ENCODE assay signal across 16 cellular contexts in genomic region chr2:98088261-98088660, GRCh38. TPM values are rescaled to one million over a fixed set of nuclear protein-coding genes. Genes with fewer than 3 reads are reported as not detected.
DNase-seq lines count a peak whose midpoint lies in the region; ATAC-seq, FAIRE-seq and TF ChIP-seq lines count a peak whose summit lies in the region.
"Had no signal": no experiment of that assay in that cellular context is flagged by ENCODE, and none has a peak within 500 bp of the region (broad histone marks: within the 10 kb centered on the region; RNA-seq: fewer than 3 reads in every experiment).

No MANE protein-coding gene starts in this region.

- no peaks in the 10 kb centered on the region for H3K9me3 Mint-ChIP-seq in neural progenitor cell
- no peaks in the 10 kb centered on the region; a peak in 1 of 5 replicates for H3K9me3 Mint-ChIP-seq in H9
- H3K9me3 Mint-ChIP-seq: activated CD4-positive, alpha-beta T cell treated with anti-CD3 and anti-CD28 coated beads, Interleukin-2, amount 10 ng/mL, durations not matched to agents 24 days and 14 days; activated T-helper 17 cell treated with anti-CD3 and anti-CD28 coated beads, Interleukin-2, amount 50 U/mL, for 72 hours had no signal

- no peaks in the 10 kb centered on the region for H3K79me1 ChIP-seq in H9 (ENCODE audit: insufficient read depth, low read depth, low read length, poor library complexity, severe bottlenecking)

- in situ Hi-C loops in GM12878 (cut with MboI), result no loop called here

- no peak for TF ChIP-seq EP300 in GM12878 (IDR thresholded peaks at IDR 0.05; ENCODE audit: borderline replicate concordance in 1 of 2, control insufficient read depth in 1 of 2, low read depth in 2 of 2, low read length in 2 of 2)

- H3K79me2 ChIP-seq in GM12878 (ENCODE audit: control insufficient read depth, insufficient read depth, low read length) (no peaks in the 10 kb centered on the region), neural progenitor cell (ENCODE audit: low read depth) (no peaks in the 10 kb centered on the region), H9 (ENCODE audit: insufficient read depth, low read length) (no peaks in the 10 kb centered on the region)

- H3K4me1 ChIP-seq in GM12878 (ENCODE audit: control insufficient read depth, insufficient read depth, low read length), result peaks cover 13% of the 10 kb centered on the region
- H3K4me1 ChIP-seq in neural progenitor cell, result no peaks in the 10 kb centered on the region
- H3K4me1 ChIP-seq in H9 (ENCODE audit: insufficient read depth, low read length), result no peaks in the 10 kb centered on the region
- H3K4me1 ChIP-seq: prostate gland had no signal

- H4K20me1 ChIP-seq in GM12878 (ENCODE audit: control insufficient read depth, insufficient read depth) (no peaks in the 10 kb centered on the region), neural progenitor cell (ENCODE audit: low read depth) (no peaks in the 10 kb centered on the region), H9 (ENCODE audit: control insufficient read depth, insufficient read depth, insufficient read length) (no peaks in the 10 kb centered on the region)

- H3K4me2 ChIP-seq in GM12878 (ENCODE audit: control insufficient read depth, insufficient read depth) (no peak overlapping the region), neural progenitor cell (no peak overlapping the region), H9 (ENCODE audit: insufficient read depth, insufficient read length, low read length) (no peak overlapping the region)

- SMC1A ChIA-PET in GM12878 (lab: Charles Lee; ENCODE audit: uncharacterized antibody, unreplicated experiment), result interaction anchor here (0.8 to 3.1 kb wide), 7 partner anchors 34 to 302 kb away, joined by 3 to 14 read pairs (median 3); no protein-coding TSS in a partner anchor

- H4K91ac ChIP-seq in H9 (ENCODE audit: insufficient read length, low read depth, low read length), result no peak overlapping the region

- TF ChIP-seq POLR2A in NB4 (IDR thresholded peaks at IDR 0.05; ENCODE audit: extremely low read depth, insufficient read length), result no peak
- no peak for TF ChIP-seq POLR2A in GM12878 (IDR thresholded peaks at IDR 0.05; ENCODE audit: low read depth, low read length)

- H3T11ph ChIP-seq in H9 (ENCODE audit: low read length), result no peak overlapping the region

- TF ChIP-seq CTCF in NB4 (IDR thresholded peaks at IDR 0.05; ENCODE audit: low read depth, low read length) (peak; percentile 34), GM12878 (IDR thresholded peaks at IDR 0.05 in 2 of 3, conservative IDR thresholded peaks at IDR 0.05 in 1 of 3; ENCODE audit: control insufficient read depth in 2 of 3, extremely low read depth in 1 of 3, insufficient read depth in 1 of 3, low read depth in 3 of 3, low read length in 3 of 3) (no peak; a peak in 1 of 6 replicates), neural progenitor cell (IDR thresholded peaks at IDR 0.05) (no peak), H9 (conservative IDR thresholded peaks at IDR 0.05) (no peak)

- 51% methylated on average over 5 of the region's 5 CpGs for WGBS in GM12878 (ENCODE audit: insufficient coverage, insufficient replicate concordance, low lambda C conversion rate, missing lambda C conversion rate)
- WGBS in H9 (ENCODE audit: extremely low coverage, insufficient read length, low lambda C conversion rate), result no CpG with 5 or more reads among the region's 5 CpGs

- TF ChIP-seq RAD21 in GM12878 (IDR thresholded peaks at IDR 0.05; ENCODE audit: insufficient read depth, low read depth, low read length), result peak; percentile 21; the same call in 1 of the 2 replicates

- H2BK12ac ChIP-seq in H9 (ENCODE audit: insufficient read length, low read depth, low read length), result no peak overlapping the region

- no TSS peak for BruUV-seq in GM12878 (replicated peaks; lab: Mats Ljungman, UMichigan)

- H3K4me1 Mint-ChIP-seq in neural progenitor cell (peaks cover 13% of the 10 kb centered on the region), H9 (peaks cover 7 to 9% of the 10 kb centered on the region in 2 experiments; a peak in 3 of 4 replicates)

- POLR2A ChIA-PET in GM12878 (lab: Charles Lee), result interaction anchor here (1.2 kb wide), 1 partner anchor 43 kb away, joined by 3 read pairs; no protein-coding TSS in a partner anchor

- H3K27ac Mint-ChIP-seq in neural progenitor cell (no peak overlapping the region), H9 (no peak overlapping the region; a peak in 1 of 7 replicates)
- H3K27ac Mint-ChIP-seq: activated CD4-positive, alpha-beta T cell treated with anti-CD3 and anti-CD28 coated beads, Interleukin-2, amount 10 ng/mL, durations not matched to agents 24 days and 14 days; activated T-helper 17 cell treated with anti-CD3 and anti-CD28 coated beads, Interleukin-2, amount 50 U/mL, for 72 hours had no signal

- H3K36me3 ChIP-seq in GM12878 (ENCODE audit: control insufficient read depth in 2 of 2, insufficient read depth in 2 of 2, low read length in 1 of 2) (no peaks in the 10 kb centered on the region), neural progenitor cell (no peaks in the 10 kb centered on the region)
- H3K36me3 ChIP-seq: prostate gland had no signal

- ATAC-seq in GM12878 (peak; percentile 39; the same call in 2 of the 3 replicates), HG03439 (IDR thresholded peaks at IDR 0.05; ENCODE audit: unreplicated experiment) (no peak), GM19351 (IDR thresholded peaks at IDR 0.05; ENCODE audit: unreplicated experiment) (no peak), GM21529 (IDR thresholded peaks at IDR 0.05; ENCODE audit: unreplicated experiment) (no peak)
- ATAC-seq: activated T-helper 17 cell treated with anti-CD3 and anti-CD28 coated beads, Interleukin-2, amount 50 U/mL, for 72 hours; body of pancreas had no signal

- no peak for FAIRE-seq in GM12878 (lab: Jason Lieb, UNC)

- H3F3A ChIP-seq in neural progenitor cell (ENCODE audit: low read depth), result no peaks in the 10 kb centered on the region

- H2AK5ac ChIP-seq in H9 (ENCODE audit: insufficient read length, low read length), result no peak overlapping the region

- DNase-seq in GF-D8 (lab: John Stamatoyannopoulos, UW) (peak; percentile 54), NB4 (ENCODE audit: low read depth) (peak; percentile 85), GM12878 (ENCODE audit: low read depth, low spot score) (no peak), neural progenitor cell (ENCODE audit: low spot score) (no peak), H9 (no peak)
- DNase-seq: activated CD4-positive, alpha-beta T cell treated with anti-CD3 and anti-CD28 coated beads, Interleukin-2, amount 10 ng/mL, durations not matched to agents 24 days and 14 days; NCI-H526 treated with DMSO at 0.1 percent for 48 hours; stimulated activated CD4-positive, alpha-beta T cell treated with anti-CD3 and anti-CD28 coated beads, Interleukin-4, amount 100 ng/mL, for 24 hours had no signal

- CTCF ChIA-PET in GM12878 (lab: Yijun Ruan, JAX), result interaction anchor here (0.8 to 1.5 kb wide), 4 partner anchors 60 to 390 kb away, joined by 3 to 5 read pairs (median 4); no protein-coding TSS in a partner anchor

- no peak overlapping the region for H4K5ac ChIP-seq in H9 (ENCODE audit: insufficient read length, low read depth, low read length)

- H3K14ac ChIP-seq in H9 (ENCODE audit: insufficient read depth, low read length), result no peak overlapping the region

- H3K4me3 Mint-ChIP-seq in neural progenitor cell, result peak overlapping the region; percentile 83
- H3K4me3 Mint-ChIP-seq in H9, result no peak overlapping the region

- H2AFZ ChIP-seq in GM12878 (ENCODE audit: control insufficient read depth, low read depth, low read length) (no peak overlapping the region), neural progenitor cell (replicated peaks) (no peak overlapping the region), H9 (ENCODE audit: low read length) (no peak overlapping the region)

- no peak overlapping the region for H3K56ac ChIP-seq in H9 (ENCODE audit: insufficient read length, low read depth, low read length)

- H3K27me3 ChIP-seq in GM12878 (replicated peaks in 1 of 2; ENCODE audit: control insufficient read depth in 2 of 2, insufficient read depth in 2 of 2, low read length in 1 of 2), result no peaks in the 10 kb centered on the region
- H3K27me3 ChIP-seq in neural progenitor cell, result peaks cover 69% of the 10 kb centered on the region
- peaks cover 6% of the 10 kb centered on the region; the same call in 1 of the 2 replicates for H3K27me3 ChIP-seq in H9 (ENCODE audit: insufficient read depth, low read length)
- H3K27me3 ChIP-seq: body of pancreas had no signal

- H2BK20ac ChIP-seq in H9 (ENCODE audit: low read depth, low read length, poor library complexity, severe bottlenecking), result no peak overlapping the region

- no peaks in the 10 kb centered on the region for H3K9me3 ChIP-seq in GM12878 (replicated peaks; ENCODE audit: control insufficient read depth, insufficient read depth, low read length)
- no peaks in the 10 kb centered on the region for H3K9me3 ChIP-seq in neural progenitor cell (ENCODE audit: low read depth)
- H3K9me3 ChIP-seq in H9 (ENCODE audit: control insufficient read depth, low read depth, low read length), result no peaks in the 10 kb centered on the region
- H3K9me3 ChIP-seq: body of pancreas, prostate gland had no signal

- RAD21 ChIA-PET in GM12878 (lab: Charles Lee; ENCODE audit: unreplicated experiment), result interaction anchor here (1.1 to 1.7 kb wide), 2 partner anchors 72 to 93 kb away, joined by 3 read pairs; no protein-coding TSS in a partner anchor

- H2BK5ac ChIP-seq in H9 (ENCODE audit: insufficient read length, low read length), result no peak overlapping the region

- H3K4ac ChIP-seq in H9 (ENCODE audit: low read depth, low read length), result no peak overlapping the region

- H3K23ac ChIP-seq in H9 (ENCODE audit: insufficient read length, low read depth, low read length), result no peak overlapping the region

- H2BK120ac ChIP-seq in H9 (ENCODE audit: low read depth, low read length, poor library complexity, severe bottlenecking), result no peak overlapping the region

- H3K36me3 Mint-ChIP-seq in neural progenitor cell, result no peaks in the 10 kb centered on the region
- H3K36me3 Mint-ChIP-seq in H9 (ENCODE audit: insufficient read depth in 1 of 3, low read depth in 3 of 3), result no peaks in the 10 kb centered on the region

- no peak overlapping the region for H4K8ac ChIP-seq in H9 (replicated peaks; ENCODE audit: insufficient read length, low read depth, low read length)

- H3K4me3 ChIP-seq in NB4 (ENCODE audit: low read depth, low read length), result no peak overlapping the region
- H3K4me3 ChIP-seq in GM12878, result no peak overlapping the region
- no peak overlapping the region for H3K4me3 ChIP-seq in neural progenitor cell
- H3K4me3 ChIP-seq: body of pancreas, lung, prostate gland had no signal

- H3K27ac ChIP-seq in GM12878 (ENCODE audit: control insufficient read depth, insufficient read depth) (no peak overlapping the region), neural progenitor cell (no peak overlapping the region), H9 (ENCODE audit: insufficient read length, low read depth, low read length) (no peak overlapping the region)
- H3K27ac ChIP-seq: body of pancreas, prostate gland had no signal

- H3K9ac ChIP-seq in GM12878 (ENCODE audit: control insufficient read depth, insufficient read depth, low read length), result no peak overlapping the region
- H3K9ac ChIP-seq in neural progenitor cell, result no peak overlapping the region
- H3K9ac ChIP-seq in H9 (ENCODE audit: extremely low read depth, insufficient read length, low read length), result no peak overlapping the region

- H2BK15ac ChIP-seq in H9 (ENCODE audit: low read depth, low read length), result no peak overlapping the region

- intact Hi-C loops in GM12878 (cut with micrococcal nuclease; ENCODE audit: unreplicated experiment), result loop anchor here (5.0 to 10.0 kb wide), 2 partner anchors 76 to 123 kb away; no protein-coding TSS in a partner anchor

- peaks cover 8% of the 10 kb centered on the region for H3K23me2 ChIP-seq in H9 (ENCODE audit: insufficient read length, low read depth, low read length, poor library complexity, severe bottlenecking)

- no peak overlapping the region for H3K18ac ChIP-seq in H9 (ENCODE audit: insufficient read length, low read depth, low read length)

- peaks cover 26% of the 10 kb centered on the region for H3K27me3 Mint-ChIP-seq in neural progenitor cell (ENCODE audit: insufficient read depth, low read depth)
- peaks cover 69% of the 10 kb centered on the region for H3K27me3 Mint-ChIP-seq in H9 (ENCODE audit: low read depth)

RNA-seq across cellular contexts. Expression of gene VWA3B, which starts 1.3 kb away (rescaled TPM):
- total RNA-seq in GM12878 (2013; cell fraction: nucleolus; rRNA removed), result not detected in 2 replicates
- 0.51 and 0.82 TPM in 2 replicates for total RNA-seq in GM12878 (2014; rRNA removed)
- total RNA-seq in GM12878 (2014; rRNA removed; fragmentation: Illumina TruSeq; extraction: Trizol), result 0.13 TPM in 1 of 2 replicates, not detected in the other
- total RNA-seq in GM12878 (2021), result not detected in 2 replicates
- polyA plus RNA-seq in GM12878 (2011; ENCODE audit: low read depth), result not detected
- polyA plus RNA-seq in GM12878 (2011; rRNA removed), result 0.04 TPM in 1 of 2 replicates, not detected in the other
- polyA plus RNA-seq in GM12878 (2011; cell fraction: cytosol; rRNA removed), result 0.03 TPM in 1 of 2 replicates, not detected in the other
- polyA plus RNA-seq in GM12878 (2011; cell fraction: nucleus; rRNA removed), result 0.03 TPM in 1 of 2 replicates, not detected in the other
- polyA plus RNA-seq in GM12878 (2012), result not detected in 2 replicates
- polyA plus RNA-seq in GM12878 (2014; fragmentation: Illumina TruSeq; extraction: Trizol), result 0.06 TPM in 1 of 2 replicates, not detected in the other
- not detected for polyA plus RNA-seq in GM12878 (2014; fragmentation: Nextera tagmentation; extraction: Ambion mirVana)
- 0.18 and 0.86 TPM in 2 replicates for polyA plus RNA-seq in GM12878 (2014; rRNA removed)
- polyA plus RNA-seq in GM12878 (2016; fragmentation: Nextera tagmentation; extraction: Ambion mirVana), result under 1 TPM in 1 of 2 experiments, not detected in 1; 0.24 TPM
- polyA minus RNA-seq in GM12878 (2011; rRNA and poly(A)+ RNA removed), result not detected in 2 replicates
- not detected in 2 replicates for polyA minus RNA-seq in GM12878 (2011; cell fraction: cytosol; rRNA and poly(A)+ RNA removed)
- not detected in 2 replicates for polyA minus RNA-seq in GM12878 (2011; cell fraction: nucleus; rRNA and poly(A)+ RNA removed)
- not detected in 2 replicates for total RNA-seq in neural progenitor cell (ENCODE audit: low replicate concordance)
- total RNA-seq in H9 (2021), result not detected in 2 replicates
- total RNA-seq: activated CD4-positive, alpha-beta T cell treated with anti-CD3 and anti-CD28 coated beads, Interleukin-2, amount 10 ng/mL, durations not matched to agents 24 days and 14 days; activated T-helper 17 cell treated with anti-CD3 and anti-CD28 coated beads, Interleukin-2, amount 50 U/mL, for 72 hours had no signal
- polyA plus RNA-seq: BJ had no signal

Comparison
In these comparisons a context has a peak if more than half of its experiments do, and no peak if none do; other contexts are left out.
1. DNase-seq: peak in GF-D8 (single experiment) and NB4 (single experiment); none in GM12878 (single experiment), neural progenitor cell (single experiment) and H9 (single experiment).